ENCODE assay signal across 35 cellular contexts in the genomic region with DNA sequence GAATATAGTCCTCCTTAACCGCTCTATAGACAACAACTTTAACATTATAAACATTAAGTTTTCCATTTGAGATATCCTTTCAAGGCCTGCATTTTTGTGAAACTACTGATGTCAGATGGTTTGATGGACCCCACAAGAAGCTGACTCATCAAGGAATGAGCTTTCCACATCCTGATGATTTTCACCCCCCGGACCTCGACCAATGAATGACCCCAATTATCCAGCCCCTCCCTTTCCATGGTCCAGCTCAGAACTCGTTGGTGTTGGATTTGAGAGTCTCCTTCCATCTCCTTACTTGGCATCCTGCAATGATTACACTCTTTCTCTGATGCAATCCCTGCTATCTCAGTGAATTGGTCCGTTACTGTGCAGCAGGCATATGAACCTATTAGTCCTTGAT. TPM values are rescaled to one million over a fixed set of nuclear protein-coding genes. Genes with fewer than 3 reads are reported as not detected.
"Had no signal": no experiment of that assay in that cellular context is flagged by ENCODE, and none has a peak within 500 bp of the region (broad histone marks: within the 10 kb centered on the region; RNA-seq: fewer than 3 reads in every experiment).

No MANE protein-coding gene starts in this region.

- H3K79me2 ChIP-seq: parathyroid adenoma had no signal

- H3K27ac ChIP-seq: ascending aorta, colonic mucosa, dorsolateral prefrontal cortex, left lung, neural progenitor cell, parathyroid adenoma, psoas muscle, sigmoid colon, thyroid gland, upper lobe of left lung, vagina had no signal

- H3K9ac ChIP-seq: neural progenitor cell, parathyroid adenoma had no signal

- H3K27ac Mint-ChIP-seq: activated B cell treated with CpG ODN at 0.5 μM for 24 hours; activated CD8-positive, alpha-beta memory T cell treated with anti-CD3 and anti-CD28 coated beads, Interleukin-2, amount 10 ng/mL, durations not matched to agents 7 days and 5 days; activated CD8-positive, alpha-beta T cell treated with anti-CD3 and anti-CD28 coated beads, Interleukin-2, amount 10 ng/mL, durations not matched to agents 7 days and 5 days; activated naive CD4-positive, alpha-beta T cell treated with anti-CD3 and anti-CD28 coated beads, Interleukin-2, amount 50 U/mL, for 72 hours; activated T-helper 2 cell treated with anti-CD3 and anti-CD28 coated beads, Interferon-gamma antibody, Interleukin-2, Interleukin-4, amounts not matched to agents 10 μg/mL and 5 μg/mL and 100 μg/mL, durations not matched to agents 14 hours and 24 hours and 36 hours; natural killer cell; neural progenitor cell; stimulated activated memory B cell treated with anti-CD40 and anti-IgM and Interleukin-4, amounts not matched to agents 10 μg/mL and 1 μg/mL and 100 μg/mL, for 72 hours; stimulated activated naive CD8-positive, alpha-beta T cell treated with anti-CD3 and anti-CD28 coated beads, Interleukin-15, amount 100 ng/mL, for 72 hours had no signal

- H3K4me1 ChIP-seq: ascending aorta, colonic mucosa, left lung, neural progenitor cell, parathyroid adenoma, psoas muscle, sigmoid colon, thyroid gland, upper lobe of left lung, vagina had no signal

- H2AFZ ChIP-seq: neural progenitor cell, parathyroid adenoma had no signal

- H3K4me1 Mint-ChIP-seq: activated B cell treated with CpG ODN at 0.5 μM for 24 hours; activated CD8-positive, alpha-beta memory T cell treated with anti-CD3 and anti-CD28 coated beads, Interleukin-2, amount 10 ng/mL, durations not matched to agents 7 days and 5 days; natural killer cell; neural progenitor cell; stimulated activated memory B cell treated with anti-CD40 and anti-IgM and Interleukin-4, amounts not matched to agents 10 μg/mL and 1 μg/mL and 100 μg/mL, for 72 hours; stimulated activated naive CD8-positive, alpha-beta T cell treated with anti-CD3 and anti-CD28 coated beads, Interleukin-15, amount 100 ng/mL, for 72 hours had no signal

- H3K4me3 ChIP-seq: ascending aorta, colonic mucosa, dorsolateral prefrontal cortex, left lung, lung, neural progenitor cell, psoas muscle, sigmoid colon, thyroid gland, upper lobe of left lung, vagina had no signal

- H3K27me3 ChIP-seq: ascending aorta, colonic mucosa, left lung, neural progenitor cell, sigmoid colon, thyroid gland, upper lobe of left lung, vagina had no signal

- H3K36me3 Mint-ChIP-seq: stimulated activated memory B cell treated with anti-CD40 and anti-IgM and Interleukin-4, amounts not matched to agents 10 μg/mL and 1 μg/mL and 100 μg/mL, for 72 hours had no signal

- FAIRE-seq: bronchial epithelial cell, islet of Langerhans, small intestine had no signal

- H3K36me3 ChIP-seq: ascending aorta, colonic mucosa, left lung, neural progenitor cell, sigmoid colon, thyroid gland, upper lobe of left lung, vagina had no signal

- H3K4me3 Mint-ChIP-seq: activated B cell treated with CpG ODN at 0.5 μM for 24 hours; activated CD8-positive, alpha-beta memory T cell treated with anti-CD3 and anti-CD28 coated beads, Interleukin-2, amount 10 ng/mL, durations not matched to agents 7 days and 5 days; activated CD8-positive, alpha-beta T cell treated with anti-CD3 and anti-CD28 coated beads, Interleukin-2, amount 10 ng/mL, durations not matched to agents 7 days and 5 days; natural killer cell; neural progenitor cell; stimulated activated memory B cell treated with anti-CD40 and anti-IgM and Interleukin-4, amounts not matched to agents 10 μg/mL and 1 μg/mL and 100 μg/mL, for 72 hours; stimulated activated naive CD8-positive, alpha-beta T cell treated with anti-CD3 and anti-CD28 coated beads, Interleukin-15, amount 100 ng/mL, for 72 hours had no signal

- H3K9me3 ChIP-seq: colonic mucosa, psoas muscle, thyroid gland, vagina had no signal

- H3K27me3 Mint-ChIP-seq: activated B cell treated with CpG ODN at 0.5 μM for 24 hours; activated CD8-positive, alpha-beta memory T cell treated with anti-CD3 and anti-CD28 coated beads, Interleukin-2, amount 10 ng/mL, durations not matched to agents 7 days and 5 days; stimulated activated memory B cell treated with anti-CD40 and anti-IgM and Interleukin-4, amounts not matched to agents 10 μg/mL and 1 μg/mL and 100 μg/mL, for 72 hours; stimulated activated naive CD8-positive, alpha-beta T cell treated with anti-CD3 and anti-CD28 coated beads, Interleukin-15, amount 100 ng/mL, for 72 hours had no signal

- DNase-seq: activated B cell treated with CpG ODN at 0.5 μM for 24 hours; activated CD4-positive, alpha-beta T cell treated with anti-CD3 and anti-CD28 coated beads, Interleukin-2, amount 50 U/mL, for 1 hour; activated CD8-positive, alpha-beta memory T cell treated with anti-CD3 and anti-CD28 coated beads, Interleukin-2, amount 10 ng/mL, durations not matched to agents 7 days and 5 days; activated CD8-positive, alpha-beta T cell treated with anti-CD3 and anti-CD28 coated beads, Interleukin-2, amount 10 ng/mL, durations not matched to agents 7 days and 5 days; activated T-cell treated with anti-CD3 and anti-CD28 coated beads, Interleukin-2, amount 50 U/mL, for 48 hours; colonic mucosa; dorsolateral prefrontal cortex; effector memory CD4-positive, alpha-beta T cell; erythroblast; foreskin melanocyte; left lung; mesendoderm; natural killer cell; occipital lobe; psoas muscle; sigmoid colon; small intestine; stimulated activated CD4-positive, alpha-beta T cell treated with anti-CD3 and anti-CD28 coated beads, Interleukin-1b, Interleukin-23, amount 100 ng/mL, for 48 hours; stimulated activated CD4-positive, alpha-beta T cell treated with anti-CD3 and anti-CD28 coated beads, Interleukin-4, amount 100 ng/mL, for 4 hours; stimulated activated CD8-positive, alpha-beta memory T cell treated with anti-CD3 and anti-CD28 coated beads, Interleukin-4, amount 100 ng/mL, for 48 hours; stimulated activated naive CD8-positive, alpha-beta T cell treated with anti-CD3 and anti-CD28 coated beads, Interleukin-15, amount 100 ng/mL, for 72 hours; substantia nigra; T-helper 2 cell; thyroid gland; upper lobe of left lung had no signal

- H3K4me2 ChIP-seq: neural progenitor cell had no signal

RNA-seq across cellular contexts. Expression of gene GUCY1A2, which starts 31.9 kb away (rescaled TPM):
- total RNA-seq: activated B cell treated with CpG ODN at 0.5 μM for 24 hours; activated CD8-positive, alpha-beta memory T cell treated with anti-CD3 and anti-CD28 coated beads, Interleukin-2, amount 10 ng/mL, durations not matched to agents 7 days and 5 days; activated CD8-positive, alpha-beta T cell treated with anti-CD3 and anti-CD28 coated beads, Interleukin-2, amount 10 ng/mL, durations not matched to agents 7 days and 5 days; bronchial epithelial cell had no signal
